In the genomic region with DNA sequence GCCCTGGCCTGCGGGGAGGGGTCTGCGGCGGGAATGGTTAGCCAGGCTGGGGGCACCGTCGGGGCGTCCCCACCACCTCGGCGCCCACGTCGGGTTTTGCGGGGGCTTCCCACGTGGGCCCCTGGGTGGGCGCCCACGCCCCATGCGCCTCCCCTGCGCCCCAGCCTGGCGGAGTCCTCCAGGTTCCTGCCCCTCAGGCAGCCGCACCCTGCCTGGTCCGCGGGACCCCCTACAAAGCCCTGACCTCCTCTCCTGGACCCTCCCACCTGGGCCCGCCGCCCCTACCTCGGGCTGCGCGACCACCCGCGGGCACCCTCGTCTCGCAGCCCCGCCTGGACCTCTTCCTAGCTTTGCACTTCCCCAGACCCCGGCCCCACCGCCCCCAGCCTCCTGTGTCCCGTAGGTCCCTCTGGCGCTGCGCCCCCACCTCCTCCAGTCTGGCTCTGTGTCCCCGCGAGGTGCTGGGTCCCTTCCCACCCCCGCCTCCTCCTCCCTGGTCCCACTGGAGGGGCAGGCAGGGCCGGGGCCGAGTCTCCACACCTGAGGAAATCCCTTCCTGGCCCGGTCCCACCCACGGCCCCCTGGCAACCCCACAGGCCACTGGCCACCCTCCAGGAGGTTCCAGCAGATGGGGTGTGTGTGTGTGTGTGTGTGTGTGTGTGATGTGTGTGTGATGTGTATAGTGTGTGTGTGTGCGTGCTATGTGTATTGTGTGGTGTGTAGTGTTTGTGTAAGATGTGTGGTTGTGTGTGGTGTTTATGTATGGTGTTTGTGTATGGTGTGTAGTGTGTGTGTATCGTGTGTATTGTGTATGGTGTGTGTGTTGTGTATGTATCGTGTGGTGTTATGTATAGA, we compare ENCODE assay signal across 10 cellular contexts. TPM values are rescaled to one million over a fixed set of nuclear protein-coding genes. Genes with fewer than 3 reads are reported as not detected.
A peak's percentile ranks its signal among the peaks of the same experiment; 100 is the strongest.
DNase-seq lines count a peak whose midpoint lies in the region; ATAC-seq and TF ChIP-seq lines count a peak whose summit lies in the region.
"Had no signal": no experiment of that assay in that cellular context is flagged by ENCODE, and none has a peak within 500 bp of the region (broad histone marks: within the 10 kb centered on the region; RNA-seq: fewer than 3 reads in every experiment).

No MANE protein-coding gene starts in this region.

- 80% methylated on average over 10 of the region's 45 CpGs for whole genome bisulfite sequencing in hepatocyte (ENCODE audit: low lambda C conversion rate, missing lambda C conversion rate)
- 36 to 49% methylated on average over 15 to 29 of the region's 45 CpGs for WGBS in testis, 2 donors

- no peak for TF ChIP-seq POLR2A in testis (IDR thresholded peaks at IDR 0.05)

- H3K79me2 ChIP-seq in GM23338 (replicated peaks; ENCODE audit: insufficient read depth) (no peaks in the 10 kb centered on the region), hepatocyte (no peaks in the 10 kb centered on the region)

- TF ChIP-seq CTCF in GM23338 (conservative IDR thresholded peaks at IDR 0.05; ENCODE audit: low read depth in 2 of 2) (no peak), hepatocyte (IDR thresholded peaks at IDR 0.05; ENCODE audit: poor library complexity) (no peak), testis (IDR thresholded peaks at IDR 0.05) (no peak)

- H4K20me1 ChIP-seq in GM23338 (replicated peaks; ENCODE audit: insufficient read depth) (no peaks in the 10 kb centered on the region), hepatocyte (ENCODE audit: insufficient read depth, poor library complexity, severe bottlenecking) (no peaks in the 10 kb centered on the region)

- H3K36me3 ChIP-seq in GM23338 (ENCODE audit: insufficient read depth), result no peaks in the 10 kb centered on the region
- no peaks in the 10 kb centered on the region for H3K36me3 ChIP-seq in hepatocyte (replicated peaks; ENCODE audit: insufficient read depth, low read depth)
- H3K36me3 ChIP-seq in testis (ENCODE audit: low read depth, missing control alignments), result no peaks in the 10 kb centered on the region

- H2AFZ ChIP-seq in GM23338 (no peak overlapping the region), hepatocyte (no peak overlapping the region)

- H3K4me2 ChIP-seq in GM23338 (peak overlapping the region; percentile 85; the same call in 1 of the 2 replicates), hepatocyte (peak overlapping the region; percentile 75)

- H3K4me1 Mint-ChIP-seq in GM23338, result peaks cover 9% of the 10 kb centered on the region
- H3K4me1 Mint-ChIP-seq in stimulated activated naive B cell treated with anti-CD40 and anti-IgM and Interleukin-4, amounts not matched to agents 10 μg/mL and 1 μg/mL and 100 μg/mL, for 72 hours, result peaks cover 33 to 46% of the 10 kb centered on the region in 2 donors

- no peaks in the 10 kb centered on the region; the same call in 2 of the 3 replicates for H3K9me3 Mint-ChIP-seq in GM23338
- H3K9me3 Mint-ChIP-seq in stimulated activated naive B cell treated with anti-CD40 and anti-IgM and Interleukin-4, amounts not matched to agents 10 μg/mL and 1 μg/mL and 100 μg/mL, for 72 hours, result peaks cover 4 to 5% of the 10 kb centered on the region in 2 donors
- H3K9me3 Mint-ChIP-seq: T-helper 1 cell treated with Interleukin-12 subunit alpha and Interleukin-12 subunit beta and Interleukin-4 antibody, amounts not matched to agents 30 μg/mL and 1 μg/mL, for 36 hours had no signal

- H3K27ac ChIP-seq in GM23338 (ENCODE audit: low read depth) (no peak overlapping the region), hepatocyte (no peak overlapping the region), testis (peak overlapping the region in 1 of 2 donors; percentile 84)

- intact Hi-C loops in testis (cut with DNase I; ENCODE audit: low total_unique reads), result no loop called here

- H3K36me3 Mint-ChIP-seq in GM23338 (ENCODE audit: low read depth), result no peaks in the 10 kb centered on the region
- peaks cover 4 to 16% of the 10 kb centered on the region in 2 donors for H3K36me3 Mint-ChIP-seq in stimulated activated naive B cell treated with anti-CD40 and anti-IgM and Interleukin-4, amounts not matched to agents 10 μg/mL and 1 μg/mL and 100 μg/mL, for 72 hours
- H3K36me3 Mint-ChIP-seq: brain had no signal

- H3K9me3 ChIP-seq in hepatocyte (ENCODE audit: low read depth) (no peaks in the 10 kb centered on the region), testis (no peaks in the 10 kb centered on the region)

- H3K27me3 Mint-ChIP-seq in GM23338 (ENCODE audit: insufficient read depth, low read depth, poor library complexity), result peaks cover 15% of the 10 kb centered on the region
- no peaks in the 10 kb centered on the region for H3K27me3 Mint-ChIP-seq in stimulated activated naive B cell treated with anti-CD40 and anti-IgM and Interleukin-4, amounts not matched to agents 10 μg/mL and 1 μg/mL and 100 μg/mL, for 72 hours

- no peak for DNase-seq in GM23338 (ENCODE audit: low spot score)
- DNase-seq in activated CD8-positive, alpha-beta memory T cell treated with anti-CD3 and anti-CD28 coated beads, Interleukin-2, amount 50 U/mL, for 4 hours, result peak; percentile 52
- DNase-seq in hepatocyte (ENCODE audit: low spot score), result peak; percentile 30
- DNase-seq in stimulated activated naive B cell treated with anti-CD40 and anti-IgM and Interleukin-4, amounts not matched to agents 10 μg/mL and 1 μg/mL and 100 μg/mL, for 72 hours, result peak; percentile 26
- no peak for DNase-seq in GF-D8 (lab: John Stamatoyannopoulos, UW)
- DNase-seq in middle frontal gyrus (ENCODE audit: extremely low spot score, low spot score), result no peak
- no peak for DNase-seq in testis
- DNase-seq in SKM-1 treated with dmso at 0.1 percent for 144 hours (lab: John Stamatoyannopoulos, UW; ENCODE audit: unreplicated experiment), result no peak

- ATAC-seq in GM23338, result no peak; the same call in 1 of the 3 replicates
- no peak for ATAC-seq in stimulated activated naive B cell treated with anti-CD40 and anti-IgM and Interleukin-4, amounts not matched to agents 10 μg/mL and 1 μg/mL and 100 μg/mL, for 72 hours (replicated peaks)

- H3K4me3 Mint-ChIP-seq in GM23338, result no peak overlapping the region
- no peak overlapping the region for H3K4me3 Mint-ChIP-seq in stimulated activated naive B cell treated with anti-CD40 and anti-IgM and Interleukin-4, amounts not matched to agents 10 μg/mL and 1 μg/mL and 100 μg/mL, for 72 hours
- H3K4me3 Mint-ChIP-seq: brain; T-helper 1 cell treated with Interleukin-12 subunit alpha and Interleukin-12 subunit beta and Interleukin-4 antibody, amounts not matched to agents 30 μg/mL and 1 μg/mL, for 36 hours had no signal

- peaks cover 32% of the 10 kb centered on the region for H3K27me3 ChIP-seq in GM23338 (ENCODE audit: insufficient read depth)
- no peaks in the 10 kb centered on the region for H3K27me3 ChIP-seq in hepatocyte
- H3K27me3 ChIP-seq in testis, result no peaks in the 10 kb centered on the region

- H3K27ac Mint-ChIP-seq in GM23338, result no peak overlapping the region
- H3K27ac Mint-ChIP-seq in stimulated activated naive B cell treated with anti-CD40 and anti-IgM and Interleukin-4, amounts not matched to agents 10 μg/mL and 1 μg/mL and 100 μg/mL, for 72 hours, result no peak overlapping the region
- H3K27ac Mint-ChIP-seq: brain; T-helper 1 cell treated with Interleukin-12 subunit alpha and Interleukin-12 subunit beta and Interleukin-4 antibody, amounts not matched to agents 30 μg/mL and 1 μg/mL, for 36 hours had no signal

- no peaks in the 10 kb centered on the region for H3K9me2 ChIP-seq in GM23338 (ENCODE audit: insufficient read depth)
- no peaks in the 10 kb centered on the region for H3K9me2 ChIP-seq in hepatocyte (replicated peaks; ENCODE audit: insufficient read depth)

- no peaks in the 10 kb centered on the region for H3K4me1 ChIP-seq in GM23338 (ENCODE audit: insufficient read depth)
- peaks cover 22% of the 10 kb centered on the region for H3K4me1 ChIP-seq in hepatocyte (ENCODE audit: insufficient read depth)
- peaks cover 28% of the 10 kb centered on the region for H3K4me1 ChIP-seq in testis

- H3F3A ChIP-seq in GM23338 (replicated peaks; ENCODE audit: low read depth), result peaks cover 10% of the 10 kb centered on the region; the same call in 1 of the 2 replicates

- H3K4me3 ChIP-seq in GM23338 (no peak overlapping the region), hepatocyte (no peak overlapping the region), testis (peak overlapping the region in 1 of 2 donors; percentile 54)

RNA-seq across cellular contexts. Expression of a gene that starts 11.8 kb away (rescaled TPM):
- 30.6 and 37.3 TPM in 2 replicates for total RNA-seq in GM23338 (2014; rRNA removed; shearing (Covaris generic))
- polyA plus RNA-seq in GM23338 (2016; fragmentation: Nextera tagmentation; extraction: Ambion mirVana) (17.7 and 18.8 TPM in 2 replicates), hepatocyte (131 and 138 TPM in 2 replicates), testis (ENCODE audit: insufficient read depth, low read depth, low replicate concordance) (50.8 TPM)
- total RNA-seq in hepatocyte (71.8 and 81.1 TPM in 2 replicates), testis (10 to 100 TPM; 68.2 to 89.9 TPM)

RNA-seq across cellular contexts. Expression of a gene that starts 40.2 kb away (rescaled TPM):
- total RNA-seq in GM23338 (2014; rRNA removed; shearing (Covaris generic)), result 0.31 TPM in 1 of 2 replicates, not detected in the other
- not detected in 2 replicates for polyA plus RNA-seq in GM23338 (2016; fragmentation: Nextera tagmentation; extraction: Ambion mirVana)
- not detected in 2 replicates for total RNA-seq in hepatocyte
- polyA plus RNA-seq in hepatocyte, result not detected in 2 replicates
- total RNA-seq in testis, result under 1 TPM; 0.25 to 0.55 TPM
- polyA plus RNA-seq in testis (ENCODE audit: insufficient read depth, low read depth, low replicate concordance), result 0.30 TPM

RNA-seq across cellular contexts. Expression of a gene that starts 54.0 kb away (rescaled TPM):
- total RNA-seq in GM23338 (2014; rRNA removed; shearing (Covaris generic)), result 34.4 and 35.7 TPM in 2 replicates
- 47.7 and 49.4 TPM in 2 replicates for polyA plus RNA-seq in GM23338 (2016; fragmentation: Nextera tagmentation; extraction: Ambion mirVana)
- 61.9 and 79.7 TPM in 2 replicates for total RNA-seq in hepatocyte
- 129 and 151 TPM in 2 replicates for polyA plus RNA-seq in hepatocyte
- total RNA-seq in testis, result 10 to 100 TPM; 57.9 to 64.2 TPM
- 58.3 TPM for polyA plus RNA-seq in testis (ENCODE audit: insufficient read depth, low read depth, low replicate concordance)

RNA-seq across cellular contexts. Expression of a gene that starts 54.2 kb away (rescaled TPM):
- total RNA-seq in GM23338 (2014; rRNA removed; shearing (Covaris generic)), result 23.3 and 26.9 TPM in 2 replicates
- polyA plus RNA-seq in GM23338 (2016; fragmentation: Nextera tagmentation; extraction: Ambion mirVana) (18.7 and 21.8 TPM in 2 replicates), hepatocyte (62.6 and 69.6 TPM in 2 replicates), testis (ENCODE audit: insufficient read depth, low read depth, low replicate concordance) (10.6 TPM)
- total RNA-seq in hepatocyte (22.4 and 30.8 TPM in 2 replicates), testis (10 to 100 TPM; 11.9 to 18.3 TPM)

Comparison
In these comparisons a context has a peak if more than half of its experiments do, and no peak if none do; other contexts are left out.
1. DNase-seq: peak in activated CD8-positive, alpha-beta memory T cell treated with anti-CD3 and anti-CD28 coated beads, Interleukin-2, amount 50 U/mL, for 4 hours (single experiment), hepatocyte (single experiment) and stimulated activated naive B cell treated with anti-CD40 and anti-IgM and Interleukin-4, amounts not matched to agents 10 μg/mL and 1 μg/mL and 100 μg/mL, for 72 hours (single experiment); none in GM23338 (single experiment), GF-D8 (single experiment), middle frontal gyrus (single experiment), testis (single experiment) and SKM-1 treated with dmso at 0.1 percent for 144 hours (single experiment).